In the genomic region with DNA sequence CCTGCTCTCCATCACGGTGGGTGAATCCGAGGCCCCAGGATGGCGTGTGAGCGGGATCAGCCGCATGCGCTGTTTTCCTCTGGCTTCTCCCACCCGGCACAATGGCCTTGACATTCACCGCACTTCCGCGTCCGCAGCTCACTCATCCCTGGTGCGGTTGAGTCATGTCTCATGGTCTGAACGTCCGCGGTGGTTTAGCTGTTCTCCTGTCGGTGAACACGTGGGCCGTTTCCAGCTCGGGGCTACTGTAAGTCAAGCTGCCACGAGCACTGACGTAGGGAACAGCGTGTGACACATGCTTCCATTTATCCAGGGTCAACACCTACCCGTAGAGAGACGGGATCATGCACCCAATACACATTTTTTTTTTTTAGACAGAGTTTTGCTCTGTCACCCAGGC, we compare ENCODE assay signal across 1 cellular context.
TF ChIP-seq lines count a peak whose summit lies in the region.

No MANE protein-coding gene starts in this region.

TF ChIP-seq in K562, 482 proteins besides CTCF, POLR2A, EP300 and RAD21 (continued from another document):
- TF ChIP-seq, protein P1, sequence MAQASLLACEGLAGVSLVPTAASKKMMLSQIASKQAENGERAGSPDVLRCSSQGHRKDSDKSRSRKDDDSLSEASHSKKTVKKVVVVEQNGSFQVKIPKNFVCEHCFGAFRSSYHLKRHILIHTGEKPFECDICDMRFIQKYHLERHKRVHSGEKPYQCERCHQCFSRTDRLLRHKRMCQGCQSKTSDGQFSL (CRISPR knock-in tag; IDR thresholded peaks at IDR 0.05) = no peak
- TF ChIP-seq, protein P1 (tag; IDR thresholded peaks at IDR 0.05) = no peak
- TF ChIP-seq ZBED1 (IDR thresholded peaks at IDR 0.05) (no peak), MTF1 (CRISPR knock-in tag; IDR thresholded peaks at IDR 0.05; ENCODE audit: borderline replicate concordance) (no peak), NFE2 (IDR thresholded peaks at IDR 0.05; ENCODE audit: low read depth) (no peak), ELF1 (tag; IDR thresholded peaks at IDR 0.05) (peak; percentile 69), FOXK2 (conservative IDR thresholded peaks at IDR 0.05 in 1 of 2, IDR thresholded peaks at IDR 0.05 in 1 of 2; ENCODE audit: low read depth in 2 of 2) (0 out of 4 replicates have a peak, but pooled peaks of 1 of the 2 experiments have one; percentile 60), ZBTB1 (CRISPR knock-in tag; IDR thresholded peaks at IDR 0.05; ENCODE audit: borderline replicate concordance, low read depth) (peak; percentile 96), EHMT2 (IDR thresholded peaks at IDR 0.05) (no peak), XRCC4 (IDR thresholded peaks at IDR 0.05; ENCODE audit: extremely low read depth, insufficient read depth, insufficient read length) (no peak), SOX6 (IDR thresholded peaks at IDR 0.05) (no peak), CEBPG (CRISPR knock-in tag; IDR thresholded peaks at IDR 0.05) (no peak), CEBPG (tag; conservative IDR thresholded peaks at IDR 0.05 in 1 of 2, IDR thresholded peaks at IDR 0.05 in 1 of 2) (no peak), JUN (IDR thresholded peaks at IDR 0.05; ENCODE audit: borderline replicate concordance, low read depth, low read length) (peak; percentile 58; the same call in 1 of the 2 replicates), JUN (CRISPR knock-in tag; IDR thresholded peaks at IDR 0.05; ENCODE audit: borderline replicate concordance) (no peak), HEY1 (CRISPR knock-in tag; IDR thresholded peaks at IDR 0.05; ENCODE audit: borderline replicate concordance) (no peak), KDM2B (CRISPR knock-in tag; IDR thresholded peaks at IDR 0.05) (no peak), LARP7 (IDR thresholded peaks at IDR 0.05) (no peak), CBFB (CRISPR knock-in tag; IDR thresholded peaks at IDR 0.05) (peak; percentile 67; the same call in 1 of the 2 replicates), TBP (optimal IDR thresholded peaks at IDR 0.05; ENCODE audit: low read depth, low read length) (no peak), U2AF2 (optimal IDR thresholded peaks at IDR 0.05; ENCODE audit: low read depth, low read length) (no peak), RAD51 (IDR thresholded peaks at IDR 0.05; ENCODE audit: borderline replicate concordance, low read depth) (peak; percentile 57), GABPB1 (CRISPR knock-in tag; IDR thresholded peaks at IDR 0.05) (no peak), CHD2 (IDR thresholded peaks at IDR 0.05; ENCODE audit: low read depth, low read length) (no peak), ZSCAN32 (CRISPR knock-in tag; IDR thresholded peaks at IDR 0.05) (no peak), ZNF778 (CRISPR knock-in tag; IDR thresholded peaks at IDR 0.05) (no peak), ZNF217 (CRISPR knock-in tag; IDR thresholded peaks at IDR 0.05) (no peak), ZNF57 (CRISPR knock-in tag; IDR thresholded peaks at IDR 0.05) (no peak), ZNF644 (tag; IDR thresholded peaks at IDR 0.05; ENCODE audit: low read depth) (no peak), SETDB1 (IDR thresholded peaks at IDR 0.05; ENCODE audit: low read length) (no peak), HIVEP1 (CRISPR knock-in tag; IDR thresholded peaks at IDR 0.05) (no peak), FOXJ2 (tag; IDR thresholded peaks at IDR 0.05) (no peak), ZNF347 (CRISPR knock-in tag; IDR thresholded peaks at IDR 0.05; ENCODE audit: low read depth) (no peak), ZNF561 (CRISPR knock-in tag; conservative IDR thresholded peaks at IDR 0.05) (no peak), L3MBTL2 (IDR thresholded peaks at IDR 0.05) (peak; percentile 86), ZNF143 (CRISPR knock-in tag; IDR thresholded peaks at IDR 0.05) (no peak), HCFC1 (IDR thresholded peaks at IDR 0.05; ENCODE audit: low read depth, low read length) (no peak), MAZ (CRISPR knock-in tag; conservative IDR thresholded peaks at IDR 0.05 in 1 of 2, IDR thresholded peaks at IDR 0.05 in 1 of 2) (no peak), ZEB2 (IDR thresholded peaks at IDR 0.05) (0 out of 2 replicates have a peak, but pooled peaks have one; percentile 45), NRF1 (conservative IDR thresholded peaks at IDR 0.05 in 1 of 2, IDR thresholded peaks at IDR 0.05 in 1 of 2) (peak; percentile 47 to 68), TCF7 (IDR thresholded peaks at IDR 0.05; ENCODE audit: borderline replicate concordance) (no peak), SUPT5H (IDR thresholded peaks at IDR 0.05) (no peak), CC2D1A (IDR thresholded peaks at IDR 0.05) (no peak), FIP1L1 (IDR thresholded peaks at IDR 0.05; ENCODE audit: low read depth, low read length, poor library complexity, severe bottlenecking) (no peak), ZNF586 (CRISPR knock-in tag; conservative IDR thresholded peaks at IDR 0.05) (no peak), ZNF175 (CRISPR knock-in tag; IDR thresholded peaks at IDR 0.05; ENCODE audit: low read depth) (no peak), ZNF699 (CRISPR knock-in tag; IDR thresholded peaks at IDR 0.05; ENCODE audit: insufficient replicate concordance) (no peak), POLR3G (IDR thresholded peaks at IDR 0.05; ENCODE audit: extremely low read depth, insufficient read length, insufficient replicate concordance) (no peak), GTF2E2 (tag; IDR thresholded peaks at IDR 0.05) (no peak)
- TF ChIP-seq, protein P2, sequence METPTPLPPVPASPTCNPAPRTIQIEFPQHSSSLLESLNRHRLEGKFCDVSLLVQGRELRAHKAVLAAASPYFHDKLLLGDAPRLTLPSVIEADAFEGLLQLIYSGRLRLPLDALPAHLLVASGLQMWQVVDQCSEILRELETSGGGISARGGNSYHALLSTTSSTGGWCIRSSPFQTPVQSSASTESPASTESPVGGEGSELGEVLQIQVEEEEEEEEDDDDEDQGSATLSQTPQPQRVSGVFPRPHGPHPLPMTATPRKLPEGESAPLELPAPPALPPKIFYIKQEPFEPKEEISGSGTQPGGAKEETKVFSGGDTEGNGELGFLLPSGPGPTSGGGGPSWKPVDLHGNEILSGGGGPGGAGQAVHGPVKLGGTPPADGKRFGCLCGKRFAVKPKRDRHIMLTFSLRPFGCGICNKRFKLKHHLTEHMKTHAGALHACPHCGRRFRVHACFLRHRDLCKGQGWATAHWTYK (CRISPR knock-in tag; IDR thresholded peaks at IDR 0.05) = no peak
- TF ChIP-seq, protein P3, sequence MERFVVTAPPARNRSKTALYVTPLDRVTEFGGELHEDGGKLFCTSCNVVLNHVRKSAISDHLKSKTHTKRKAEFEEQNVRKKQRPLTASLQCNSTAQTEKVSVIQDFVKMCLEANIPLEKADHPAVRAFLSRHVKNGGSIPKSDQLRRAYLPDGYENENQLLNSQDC (CRISPR knock-in tag; IDR thresholded peaks at IDR 0.05) = no peak
- TF ChIP-seq, protein P4, sequence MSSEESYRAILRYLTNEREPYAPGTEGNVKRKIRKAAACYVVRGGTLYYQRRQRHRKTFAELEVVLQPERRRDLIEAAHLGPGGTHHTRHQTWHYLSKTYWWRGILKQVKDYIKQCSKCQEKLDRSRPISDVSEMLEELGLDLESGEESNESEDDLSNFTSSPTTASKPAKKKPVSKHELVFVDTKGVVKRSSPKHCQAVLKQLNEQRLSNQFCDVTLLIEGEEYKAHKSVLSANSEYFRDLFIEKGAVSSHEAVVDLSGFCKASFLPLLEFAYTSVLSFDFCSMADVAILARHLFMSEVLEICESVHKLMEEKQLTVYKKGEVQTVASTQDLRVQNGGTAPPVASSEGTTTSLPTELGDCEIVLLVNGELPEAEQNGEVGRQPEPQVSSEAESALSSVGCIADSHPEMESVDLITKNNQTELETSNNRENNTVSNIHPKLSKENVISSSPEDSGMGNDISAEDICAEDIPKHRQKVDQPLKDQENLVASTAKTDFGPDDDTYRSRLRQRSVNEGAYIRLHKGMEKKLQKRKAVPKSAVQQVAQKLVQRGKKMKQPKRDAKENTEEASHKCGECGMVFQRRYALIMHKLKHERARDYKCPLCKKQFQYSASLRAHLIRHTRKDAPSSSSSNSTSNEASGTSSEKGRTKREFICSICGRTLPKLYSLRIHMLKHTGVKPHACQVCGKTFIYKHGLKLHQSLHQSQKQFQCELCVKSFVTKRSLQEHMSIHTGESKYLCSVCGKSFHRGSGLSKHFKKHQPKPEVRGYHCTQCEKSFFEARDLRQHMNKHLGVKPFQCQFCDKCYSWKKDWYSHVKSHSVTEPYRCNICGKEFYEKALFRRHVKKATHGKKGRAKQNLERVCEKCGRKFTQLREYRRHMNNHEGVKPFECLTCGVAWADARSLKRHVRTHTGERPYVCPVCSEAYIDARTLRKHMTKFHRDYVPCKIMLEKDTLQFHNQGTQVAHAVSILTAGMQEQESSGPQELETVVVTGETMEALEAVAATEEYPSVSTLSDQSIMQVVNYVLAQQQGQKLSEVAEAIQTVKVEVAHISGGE (CRISPR knock-in tag; IDR thresholded peaks at IDR 0.05) = no peak
- TF ChIP-seq, protein P5, sequence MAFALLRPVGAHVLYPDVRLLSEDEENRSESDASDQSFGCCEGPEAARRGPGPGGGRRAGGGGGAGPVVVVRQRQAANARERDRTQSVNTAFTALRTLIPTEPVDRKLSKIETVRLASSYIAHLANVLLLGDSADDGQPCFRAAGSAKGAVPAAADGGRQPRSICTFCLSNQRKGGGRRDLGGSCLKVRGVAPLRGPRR (CRISPR knock-in tag; IDR thresholded peaks at IDR 0.05) = no peak
- TF ChIP-seq, protein P6, sequence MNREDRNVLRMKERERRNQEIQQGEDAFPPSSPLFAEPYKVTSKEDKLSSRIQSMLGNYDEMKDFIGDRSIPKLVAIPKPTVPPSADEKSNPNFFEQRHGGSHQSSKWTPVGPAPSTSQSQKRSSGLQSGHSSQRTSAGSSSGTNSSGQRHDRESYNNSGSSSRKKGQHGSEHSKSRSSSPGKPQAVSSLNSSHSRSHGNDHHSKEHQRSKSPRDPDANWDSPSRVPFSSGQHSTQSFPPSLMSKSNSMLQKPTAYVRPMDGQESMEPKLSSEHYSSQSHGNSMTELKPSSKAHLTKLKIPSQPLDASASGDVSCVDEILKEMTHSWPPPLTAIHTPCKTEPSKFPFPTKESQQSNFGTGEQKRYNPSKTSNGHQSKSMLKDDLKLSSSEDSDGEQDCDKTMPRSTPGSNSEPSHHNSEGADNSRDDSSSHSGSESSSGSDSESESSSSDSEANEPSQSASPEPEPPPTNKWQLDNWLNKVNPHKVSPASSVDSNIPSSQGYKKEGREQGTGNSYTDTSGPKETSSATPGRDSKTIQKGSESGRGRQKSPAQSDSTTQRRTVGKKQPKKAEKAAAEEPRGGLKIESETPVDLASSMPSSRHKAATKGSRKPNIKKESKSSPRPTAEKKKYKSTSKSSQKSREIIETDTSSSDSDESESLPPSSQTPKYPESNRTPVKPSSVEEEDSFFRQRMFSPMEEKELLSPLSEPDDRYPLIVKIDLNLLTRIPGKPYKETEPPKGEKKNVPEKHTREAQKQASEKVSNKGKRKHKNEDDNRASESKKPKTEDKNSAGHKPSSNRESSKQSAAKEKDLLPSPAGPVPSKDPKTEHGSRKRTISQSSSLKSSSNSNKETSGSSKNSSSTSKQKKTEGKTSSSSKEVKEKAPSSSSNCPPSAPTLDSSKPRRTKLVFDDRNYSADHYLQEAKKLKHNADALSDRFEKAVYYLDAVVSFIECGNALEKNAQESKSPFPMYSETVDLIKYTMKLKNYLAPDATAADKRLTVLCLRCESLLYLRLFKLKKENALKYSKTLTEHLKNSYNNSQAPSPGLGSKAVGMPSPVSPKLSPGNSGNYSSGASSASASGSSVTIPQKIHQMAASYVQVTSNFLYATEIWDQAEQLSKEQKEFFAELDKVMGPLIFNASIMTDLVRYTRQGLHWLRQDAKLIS (CRISPR knock-in tag; IDR thresholded peaks at IDR 0.05) = no peak
- TF ChIP-seq, protein P7, sequence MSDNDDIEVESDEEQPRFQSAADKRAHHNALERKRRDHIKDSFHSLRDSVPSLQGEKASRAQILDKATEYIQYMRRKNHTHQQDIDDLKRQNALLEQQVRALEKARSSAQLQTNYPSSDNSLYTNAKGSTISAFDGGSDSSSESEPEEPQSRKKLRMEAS (CRISPR knock-in tag; IDR thresholded peaks at IDR 0.05) = peak; percentile 91
- TF ChIP-seq, protein P8, sequence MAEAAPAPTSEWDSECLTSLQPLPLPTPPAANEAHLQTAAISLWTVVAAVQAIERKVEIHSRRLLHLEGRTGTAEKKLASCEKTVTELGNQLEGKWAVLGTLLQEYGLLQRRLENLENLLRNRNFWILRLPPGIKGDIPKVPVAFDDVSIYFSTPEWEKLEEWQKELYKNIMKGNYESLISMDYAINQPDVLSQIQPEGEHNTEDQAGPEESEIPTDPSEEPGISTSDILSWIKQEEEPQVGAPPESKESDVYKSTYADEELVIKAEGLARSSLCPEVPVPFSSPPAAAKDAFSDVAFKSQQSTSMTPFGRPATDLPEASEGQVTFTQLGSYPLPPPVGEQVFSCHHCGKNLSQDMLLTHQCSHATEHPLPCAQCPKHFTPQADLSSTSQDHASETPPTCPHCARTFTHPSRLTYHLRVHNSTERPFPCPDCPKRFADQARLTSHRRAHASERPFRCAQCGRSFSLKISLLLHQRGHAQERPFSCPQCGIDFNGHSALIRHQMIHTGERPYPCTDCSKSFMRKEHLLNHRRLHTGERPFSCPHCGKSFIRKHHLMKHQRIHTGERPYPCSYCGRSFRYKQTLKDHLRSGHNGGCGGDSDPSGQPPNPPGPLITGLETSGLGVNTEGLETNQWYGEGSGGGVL (CRISPR knock-in tag; IDR thresholded peaks at IDR 0.05) = no peak
- TF ChIP-seq, protein P9, sequence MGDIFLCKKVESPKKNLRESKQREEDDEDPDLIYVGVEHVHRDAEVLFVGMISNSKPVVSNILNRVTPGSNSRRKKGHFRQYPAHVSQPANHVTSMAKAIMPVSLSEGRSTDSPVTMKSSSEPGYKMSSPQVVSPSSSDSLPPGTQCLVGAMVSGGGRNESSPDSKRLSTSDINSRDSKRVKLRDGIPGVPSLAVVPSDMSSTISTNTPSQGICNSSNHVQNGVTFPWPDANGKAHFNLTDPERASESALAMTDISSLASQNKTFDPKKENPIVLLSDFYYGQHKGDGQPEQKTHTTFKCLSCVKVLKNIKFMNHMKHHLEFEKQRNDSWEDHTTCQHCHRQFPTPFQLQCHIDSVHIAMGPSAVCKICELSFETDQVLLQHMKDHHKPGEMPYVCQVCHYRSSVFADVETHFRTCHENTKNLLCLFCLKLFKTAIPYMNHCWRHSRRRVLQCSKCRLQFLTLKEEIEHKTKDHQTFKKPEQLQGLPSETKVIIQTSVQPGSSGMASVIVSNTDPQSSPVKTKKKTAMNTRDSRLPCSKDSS (IDR thresholded peaks at IDR 0.05; ENCODE audit: low read depth, partially characterized antibody) = no peak
- TF ChIP-seq, protein P10, sequence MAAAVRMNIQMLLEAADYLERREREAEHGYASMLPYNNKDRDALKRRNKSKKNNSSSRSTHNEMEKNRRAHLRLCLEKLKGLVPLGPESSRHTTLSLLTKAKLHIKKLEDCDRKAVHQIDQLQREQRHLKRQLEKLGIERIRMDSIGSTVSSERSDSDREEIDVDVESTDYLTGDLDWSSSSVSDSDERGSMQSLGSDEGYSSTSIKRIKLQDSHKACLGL (CRISPR knock-in tag; IDR thresholded peaks at IDR 0.05; ENCODE audit: borderline replicate concordance, poor library complexity, severe bottlenecking) = no peak
